Comparison of ENCODE assay signal across 8 cellular contexts in the genomic region with DNA sequence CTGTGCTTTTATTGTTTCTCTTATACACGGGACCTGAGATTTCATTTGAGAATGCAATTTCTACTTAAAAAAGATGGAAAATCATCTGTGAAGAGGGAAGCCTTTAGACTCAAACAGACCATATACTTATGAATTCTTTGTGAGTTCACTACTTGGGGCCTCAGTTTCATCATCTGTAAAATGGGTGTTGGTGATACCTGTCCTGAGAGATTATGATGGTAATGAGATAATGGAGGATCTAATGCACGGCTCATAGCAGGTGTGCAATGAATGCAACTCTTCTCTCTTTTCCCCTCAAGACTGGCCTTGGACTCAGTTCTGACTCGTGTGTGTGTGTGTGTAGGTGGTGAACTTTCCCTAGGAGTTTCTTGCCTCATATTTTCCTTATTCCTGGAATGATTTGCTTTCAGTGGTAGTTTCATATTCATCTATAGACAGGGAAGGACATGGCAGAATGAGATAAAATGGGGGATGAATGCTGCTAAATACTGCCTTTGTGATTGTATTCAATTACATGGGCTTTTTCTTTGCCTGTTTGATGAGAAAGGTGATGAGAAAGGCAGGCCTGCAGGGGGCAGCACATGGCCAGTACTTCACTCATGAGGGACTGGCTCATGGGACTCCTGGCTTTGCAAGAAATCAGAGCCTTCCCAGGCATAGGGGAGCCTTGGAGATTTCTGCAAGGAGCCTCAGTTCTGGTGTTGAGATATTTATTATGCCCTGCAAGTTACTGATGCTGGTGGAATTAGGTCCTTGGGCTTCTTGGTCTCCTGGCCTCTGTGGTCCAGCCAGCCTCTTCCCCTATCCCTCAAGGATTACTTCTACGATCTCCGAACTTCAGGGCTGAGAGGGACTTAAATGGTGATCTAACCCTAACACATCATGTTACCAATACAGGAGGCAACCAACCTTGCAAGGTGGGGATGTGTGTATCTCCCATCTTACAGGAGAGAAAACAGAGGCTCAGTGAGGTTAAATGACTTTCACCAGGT.
DNase-seq lines count a peak whose midpoint lies in the region; ATAC-seq, FAIRE-seq and TF ChIP-seq lines count a peak whose summit lies in the region.

No MANE protein-coding gene starts in this region.

- TF ChIP-seq POLR2A in suprapubic skin (IDR thresholded peaks at IDR 0.05) = no peak

- ATAC-seq in activated T-cell treated with anti-CD3 and anti-CD28 coated beads, Interleukin-2, amount 50 U/mL, for 72 hours (replicated peaks in 1 of 2) = peak; percentile 39 to 41
- ATAC-seq in GM18502 (IDR thresholded peaks at IDR 0.05; ENCODE audit: poor library complexity, unreplicated experiment) = no peak

- no peaks in the 10 kb centered on the region for H3K27me3 ChIP-seq in suprapubic skin

- DNase-seq in D341Med (ENCODE audit: low spot score) = peak; percentile 82
- DNase-seq in KG1 (lab: John Stamatoyannopoulos, UW) = peak; percentile 17
- peak; percentile 18 for DNase-seq in RCC 7860 (ENCODE audit: low spot score)
- peak; percentile 68 to 69 for DNase-seq in activated T-cell treated with anti-CD3 and anti-CD28 coated beads, Interleukin-2, amount 50 U/mL, for 72 hours
- peak; percentile 82 for DNase-seq in fibroblast of pulmonary artery (ENCODE audit: low read depth)
- DNase-seq in nucleus accumbens (lab: John Stamatoyannopoulos, UW) = peak in 49 of 56 donors; percentile 15 to 89 (median 53)
- peak in 1 of 2 donors; percentile 82 for DNase-seq in suprapubic skin (ENCODE audit: low spot score in 2 of 2)

- no peak for FAIRE-seq in RCC 7860 (lab: Jason Lieb, UNC)

- peaks cover 10% of the 10 kb centered on the region for H3K4me1 ChIP-seq in suprapubic skin

- TF ChIP-seq CTCF in fibroblast of pulmonary artery (IDR thresholded peaks at IDR 0.05; ENCODE audit: low read length, missing control alignments) (peak; percentile 82), suprapubic skin (IDR thresholded peaks at IDR 0.05) (peak; percentile 46 to 64)

- H3K36me3 ChIP-seq in suprapubic skin = no peaks in the 10 kb centered on the region

- no peaks in the 10 kb centered on the region for H3K9me3 Mint-ChIP-seq in activated T-cell treated with anti-CD3 and anti-CD28 coated beads, Interleukin-2, amount 50 U/mL, for 72 hours

- no peaks in the 10 kb centered on the region for H3K9me3 ChIP-seq in suprapubic skin

- peaks cover 16% of the 10 kb centered on the region for H3K27me3 Mint-ChIP-seq in activated T-cell treated with anti-CD3 and anti-CD28 coated beads, Interleukin-2, amount 50 U/mL, for 72 hours (ENCODE audit: low read depth)

- H3K4me3 ChIP-seq in fibroblast of pulmonary artery (replicated peaks; ENCODE audit: low read depth, low read length) = no peak overlapping the region
- H3K4me3 ChIP-seq in suprapubic skin = no peak overlapping the region

- H3K4me1 Mint-ChIP-seq in activated T-cell treated with anti-CD3 and anti-CD28 coated beads, Interleukin-2, amount 50 U/mL, for 72 hours (ENCODE audit: low read depth) = peaks cover 6% of the 10 kb centered on the region

- WGBS in suprapubic skin = 78% methylated on average over 5 of the region's 5 CpGs

- TF ChIP-seq EP300 in suprapubic skin (IDR thresholded peaks at IDR 0.05) = no peak

- no peak overlapping the region for H3K4me3 Mint-ChIP-seq in activated T-cell treated with anti-CD3 and anti-CD28 coated beads, Interleukin-2, amount 50 U/mL, for 72 hours

- no peak overlapping the region for H3K27ac Mint-ChIP-seq in activated T-cell treated with anti-CD3 and anti-CD28 coated beads, Interleukin-2, amount 50 U/mL, for 72 hours

- no peak overlapping the region for H3K27ac ChIP-seq in suprapubic skin

- no peaks in the 10 kb centered on the region for H3K36me3 Mint-ChIP-seq in activated T-cell treated with anti-CD3 and anti-CD28 coated beads, Interleukin-2, amount 50 U/mL, for 72 hours (ENCODE audit: insufficient read depth in 2 of 2)
